16 cellular contexts compared by ENCODE assay signal in genomic region chr9:95715911-95716435, GRCh38.
DNase-seq lines count a peak whose midpoint lies in the region; ATAC-seq and TF ChIP-seq lines count a peak whose summit lies in the region.
"Had no signal": no experiment of that assay in that cellular context is flagged by ENCODE, and none has a peak within 500 bp of the region (broad histone marks: within the 10 kb centered on the region; RNA-seq: fewer than 3 reads in every experiment).

No MANE protein-coding gene starts in this region.

- 83% methylated on average over 3 of the region's 3 CpGs for WGBS in hepatocyte (ENCODE audit: low lambda C conversion rate, missing lambda C conversion rate)

- H3K4me3 ChIP-seq in hepatocyte = no peak overlapping the region

- peak overlapping the region; percentile 68 for H3K27ac ChIP-seq in hepatocyte

- no peak overlapping the region for H2AFZ ChIP-seq in hepatocyte

- H4K20me1 ChIP-seq in hepatocyte (ENCODE audit: insufficient read depth, poor library complexity, severe bottlenecking) = no peaks in the 10 kb centered on the region

- no peaks in the 10 kb centered on the region for H3K9me3 ChIP-seq in hepatocyte (ENCODE audit: low read depth)

- H3K4me2 ChIP-seq in hepatocyte = no peak overlapping the region

- no peak for TF ChIP-seq CTCF in hepatocyte (IDR thresholded peaks at IDR 0.05; ENCODE audit: poor library complexity)

- H3K9me2 ChIP-seq in hepatocyte (replicated peaks; ENCODE audit: insufficient read depth) = no peaks in the 10 kb centered on the region

- H3K79me2 ChIP-seq in hepatocyte = no peaks in the 10 kb centered on the region

- H3K27me3 ChIP-seq in hepatocyte = no peaks in the 10 kb centered on the region

- DNase-seq in DMS53 treated with DMSO at 0.1 percent for 48 hours (lab: John Stamatoyannopoulos, UW; ENCODE audit: unreplicated experiment) (peak; percentile 80), NCI-H1092 treated with DMSO at 0.1 percent for 48 hours (lab: John Stamatoyannopoulos, UW) (peak; percentile 80), NCI-H345 treated with DMSO at 0.1 percent for 48 hours (lab: John Stamatoyannopoulos, UW; ENCODE audit: unreplicated experiment) (peak; percentile 39), hepatocyte (ENCODE audit: low spot score) (no peak), left colon (no peak), posterior vena cava (ENCODE audit: low spot score) (no peak), SIG-M5 treated with dmso at 0.1 percent for 504 hours (lab: John Stamatoyannopoulos, UW; ENCODE audit: unreplicated experiment) (no peak)
- DNase-seq: AML-193, Caco-2, DND-41, H9, KG1, NCI-H1105, NCI-H1694, NCI-H526 treated with DMSO at 0.1 percent for 48 hours had no signal

- ATAC-seq in HG02870 (IDR thresholded peaks at IDR 0.05; ENCODE audit: unreplicated experiment) (no peak), left colon (no peak)

- intact Hi-C loops in left colon (cut with DNase I, micrococcal nuclease) (no loop called here), posterior vena cava (cut with DNase I) (no loop called here)

- no peaks in the 10 kb centered on the region for H3K36me3 ChIP-seq in hepatocyte (replicated peaks; ENCODE audit: insufficient read depth, low read depth)

- H3K4me1 ChIP-seq in hepatocyte (ENCODE audit: insufficient read depth) = peaks cover 6% of the 10 kb centered on the region

Comparison
In these comparisons a context has a peak if more than half of its experiments do, and no peak if none do; other contexts are left out.
1. DNase-seq: peak in DMS53 treated with DMSO at 0.1 percent for 48 hours (single experiment), NCI-H1092 treated with DMSO at 0.1 percent for 48 hours (single experiment) and NCI-H345 treated with DMSO at 0.1 percent for 48 hours (single experiment); none in hepatocyte (single experiment), left colon (0 of 2), posterior vena cava (single experiment) and SIG-M5 treated with dmso at 0.1 percent for 504 hours (single experiment).